In genomic region chr5:91129748-91130147, GRCh38 we compare ENCODE assay signal across 27 cellular contexts.
"Had no signal": no experiment of that assay in that cellular context is flagged by ENCODE, and none has a peak within 500 bp of the region (broad histone marks: within the 10 kb centered on the region; RNA-seq: fewer than 3 reads in every experiment).

No MANE protein-coding gene starts in this region.

- DNase-seq: activated CD4-positive, alpha-beta T cell treated with anti-CD3 and anti-CD28 coated beads for 48 hours; activated CD4-positive, alpha-beta T cell treated with anti-CD3 and anti-CD28 coated beads, Interleukin-2, amount 50 U/mL, for 48 hours; activated CD4-positive, CD25-positive, alpha-beta regulatory T cell treated with anti-CD3 and anti-CD28 coated beads, Interleukin-2, amount 50 U/mL, for 72 hours; activated CD8-positive, alpha-beta memory T cell treated with anti-CD3 and anti-CD28 coated beads, Interleukin-2, amount 10 ng/mL, durations not matched to agents 7 days and 5 days; activated effector memory CD4-positive, alpha-beta T cell treated with Interleukin-2 at 50 U/mL for 16 hours; activated naive CD4-positive, alpha-beta T cell; activated naive CD8-positive, alpha-beta T cell treated with anti-CD3 and anti-CD28 coated beads, Interleukin-2, amount 50 U/mL, for 24 hours; activated T-cell treated with anti-CD3 and anti-CD28 coated beads, Interleukin-2, amount 50 U/mL, for 24 hours; amygdala; brain microvascular endothelial cell; cerebellar nuclear complex; Karpas-422; NCI-H1048; NCI-H1417; NCI-H1930; NCI-H2171 treated with DMSO at 0.1 percent for 48 hours; NCI-H226; NCI-H526; NCI-H82; NK-92 treated with Interleukin-12 subunit alpha and Interleukin-12 subunit beta, amount 100 ng/mL, for 24 hours; OCI-M1; RPMI8226 had no signal

- H3K4me3 Mint-ChIP-seq: activated CD8-positive, alpha-beta memory T cell treated with anti-CD3 and anti-CD28 coated beads, Interleukin-2, amount 10 ng/mL, durations not matched to agents 7 days and 5 days; activated naive CD4-positive, alpha-beta T cell treated with anti-CD3 and anti-CD28 coated beads, Interleukin-2, amount 50 U/mL, for 24 hours; activated naive CD8-positive, alpha-beta T cell treated with anti-CD3 and anti-CD28 coated beads, Interleukin-2, amount 50 U/mL, for 24 hours; activated T-cell treated with anti-CD3 and anti-CD28 coated beads, Interleukin-2, amount 50 U/mL, for 24 hours; activated T-helper 1 cell treated with anti-CD3 and anti-CD28 coated beads, Interleukin-12 subunit alpha, Interleukin-12 subunit beta, Interleukin-2, Interleukin-4 antibody, amounts not matched to agents 30 ng/mL and 10 ng/mL and 1 ng/mL, durations not matched to agents 14 hours and 24 hours and 36 hours; T-helper 1 cell treated with Interleukin-12 subunit alpha and Interleukin-12 subunit beta and Interleukin-4 antibody, amounts not matched to agents 30 μg/mL and 1 μg/mL, for 36 hours; WTC11 had no signal

- H3K4me1 Mint-ChIP-seq: activated CD8-positive, alpha-beta memory T cell treated with anti-CD3 and anti-CD28 coated beads, Interleukin-2, amount 10 ng/mL, durations not matched to agents 7 days and 5 days; activated naive CD4-positive, alpha-beta T cell treated with anti-CD3 and anti-CD28 coated beads, Interleukin-2, amount 50 U/mL, for 24 hours; activated naive CD8-positive, alpha-beta T cell treated with anti-CD3 and anti-CD28 coated beads, Interleukin-2, amount 50 U/mL, for 24 hours; WTC11 had no signal

- H3K27ac Mint-ChIP-seq: activated CD8-positive, alpha-beta memory T cell treated with anti-CD3 and anti-CD28 coated beads, Interleukin-2, amount 10 ng/mL, durations not matched to agents 7 days and 5 days; activated naive CD4-positive, alpha-beta T cell treated with anti-CD3 and anti-CD28 coated beads, Interleukin-2, amount 50 U/mL, for 24 hours; activated naive CD8-positive, alpha-beta T cell treated with anti-CD3 and anti-CD28 coated beads, Interleukin-2, amount 50 U/mL, for 24 hours; activated T-cell treated with anti-CD3 and anti-CD28 coated beads, Interleukin-2, amount 50 U/mL, for 24 hours; activated T-helper 1 cell treated with anti-CD3 and anti-CD28 coated beads, Interleukin-12 subunit alpha, Interleukin-12 subunit beta, Interleukin-2, Interleukin-4 antibody, amounts not matched to agents 30 ng/mL and 10 ng/mL and 1 ng/mL, durations not matched to agents 14 hours and 24 hours and 36 hours; T-helper 1 cell treated with Interleukin-12 subunit alpha and Interleukin-12 subunit beta and Interleukin-4 antibody, amounts not matched to agents 30 μg/mL and 1 μg/mL, for 36 hours; WTC11 had no signal

- H3K36me3 ChIP-seq: brain microvascular endothelial cell had no signal

- H3K27me3 Mint-ChIP-seq: activated naive CD8-positive, alpha-beta T cell treated with anti-CD3 and anti-CD28 coated beads, Interleukin-2, amount 50 U/mL, for 24 hours had no signal

- H3K9me3 Mint-ChIP-seq: activated naive CD4-positive, alpha-beta T cell treated with anti-CD3 and anti-CD28 coated beads, Interleukin-2, amount 50 U/mL, for 24 hours; activated T-cell treated with anti-CD3 and anti-CD28 coated beads, Interleukin-2, amount 50 U/mL, for 24 hours; activated T-helper 1 cell treated with anti-CD3 and anti-CD28 coated beads, Interleukin-12 subunit alpha, Interleukin-12 subunit beta, Interleukin-2, Interleukin-4 antibody, amounts not matched to agents 30 ng/mL and 10 ng/mL and 1 ng/mL, durations not matched to agents 14 hours and 24 hours and 36 hours; T-helper 1 cell treated with Interleukin-12 subunit alpha and Interleukin-12 subunit beta and Interleukin-4 antibody, amounts not matched to agents 30 μg/mL and 1 μg/mL, for 36 hours had no signal

- H3K36me3 Mint-ChIP-seq: activated CD8-positive, alpha-beta memory T cell treated with anti-CD3 and anti-CD28 coated beads, Interleukin-2, amount 10 ng/mL, durations not matched to agents 7 days and 5 days had no signal

- H3K4me3 ChIP-seq: K562 had no signal

- H3K27me3 ChIP-seq: brain microvascular endothelial cell had no signal

- H3K27ac ChIP-seq: brain microvascular endothelial cell had no signal
